In genomic region chr5:151067632-151068031, GRCh38 we compare ENCODE assay signal across 12 cellular contexts. TPM values are rescaled to one million over a fixed set of nuclear protein-coding genes. Genes with fewer than 3 reads are reported as not detected.
A peak's percentile ranks its signal among the peaks of the same experiment; 100 is the strongest.
DNase-seq lines count a peak whose midpoint lies in the region; ATAC-seq and TF ChIP-seq lines count a peak whose summit lies in the region.
"Had no signal": no experiment of that assay in that cellular context is flagged by ENCODE, and none has a peak within 500 bp of the region (broad histone marks: within the 10 kb centered on the region; RNA-seq: fewer than 3 reads in every experiment).

No MANE protein-coding gene starts in this region.

- no peaks in the 10 kb centered on the region for H3K9me3 ChIP-seq in lower lobe of right lung
- H3K9me3 ChIP-seq in suprapubic skin, result no peaks in the 10 kb centered on the region

- H3K36me3 ChIP-seq in lower lobe of right lung (peaks cover 34% of the 10 kb centered on the region), suprapubic skin (peaks cover 18% of the 10 kb centered on the region)

- no peak for TF ChIP-seq POLR2A in suprapubic skin (IDR thresholded peaks at IDR 0.05)

- H3K36me3 Mint-ChIP-seq in activated naive CD4-positive, alpha-beta T cell treated with anti-CD3 and anti-CD28 coated beads for 36 hours (ENCODE audit: low read depth), result peaks cover 47% of the 10 kb centered on the region
- peaks cover 59% of the 10 kb centered on the region for H3K36me3 Mint-ChIP-seq in activated CD8-positive, alpha-beta T cell treated with anti-CD3 and anti-CD28 coated beads for 36 hours (ENCODE audit: low read depth)

- POLR2A ChIA-PET in activated CD8-positive, alpha-beta T cell treated with anti-CD3 and anti-CD28 coated beads for 36 hours (lab: Charles Lee), result interaction anchor here (1.2 to 2.5 kb wide), 6 partner anchors 8 to 82 kb away, joined by 3 to 12 read pairs (median 5); no protein-coding TSS in a partner anchor

- no peaks in the 10 kb centered on the region for H3K27me3 Mint-ChIP-seq in activated naive CD4-positive, alpha-beta T cell treated with anti-CD3 and anti-CD28 coated beads for 36 hours (ENCODE audit: low read depth)
- no peaks in the 10 kb centered on the region for H3K27me3 Mint-ChIP-seq in activated CD8-positive, alpha-beta T cell treated with anti-CD3 and anti-CD28 coated beads for 36 hours

- H3K27ac Mint-ChIP-seq in activated naive CD4-positive, alpha-beta T cell treated with anti-CD3 and anti-CD28 coated beads for 36 hours, result peak overlapping the region; percentile 24
- peak overlapping the region; percentile 85 for H3K27ac Mint-ChIP-seq in activated CD8-positive, alpha-beta T cell treated with anti-CD3 and anti-CD28 coated beads for 36 hours

- H3K4me3 Mint-ChIP-seq in activated naive CD4-positive, alpha-beta T cell treated with anti-CD3 and anti-CD28 coated beads for 36 hours, result no peak overlapping the region
- H3K4me3 Mint-ChIP-seq in activated CD8-positive, alpha-beta T cell treated with anti-CD3 and anti-CD28 coated beads for 36 hours, result peak overlapping the region; percentile 23

- H3K4me1 ChIP-seq in lower lobe of right lung, result peaks cover 83% of the 10 kb centered on the region
- peaks cover 58% of the 10 kb centered on the region for H3K4me1 ChIP-seq in suprapubic skin

- intact Hi-C loops in activated naive CD4-positive, alpha-beta T cell treated with anti-CD3 and anti-CD28 coated beads for 36 hours (cut with micrococcal nuclease), result no loop called here
- intact Hi-C loops in activated CD8-positive, alpha-beta T cell treated with anti-CD3 and anti-CD28 coated beads for 36 hours (cut with micrococcal nuclease), result loop anchor here (5.0 kb wide), 1 partner anchor 45 kb away; no protein-coding TSS in a partner anchor
- intact Hi-C loops in lower lobe of right lung (cut with DNase I), result no loop called here

- ATAC-seq in activated CD8-positive, alpha-beta T cell treated with anti-CD3 and anti-CD28 coated beads for 36 hours, result no peak
- ATAC-seq in lower lobe of right lung, result no peak
- no peak for ATAC-seq in HG02798 (IDR thresholded peaks at IDR 0.05; ENCODE audit: poor library complexity, unreplicated experiment)
- ATAC-seq: left colon had no signal

- no peak for TF ChIP-seq EP300 in suprapubic skin (IDR thresholded peaks at IDR 0.05)

- H3K4me3 ChIP-seq in lower lobe of right lung (no peak overlapping the region), suprapubic skin (no peak overlapping the region)

- CTCF ChIA-PET in activated naive CD4-positive, alpha-beta T cell treated with anti-CD3 and anti-CD28 coated beads for 36 hours (lab: Charles Lee), result interaction anchor here (1.2 kb wide), 1 partner anchor 18 kb away, joined by 3 read pairs; no protein-coding TSS in a partner anchor
- CTCF ChIA-PET in activated CD8-positive, alpha-beta T cell treated with anti-CD3 and anti-CD28 coated beads for 36 hours (lab: Charles Lee), result interaction anchor here (1.5 to 3.5 kb wide), 5 partner anchors 8 to 50 kb away, joined by 3 to 27 read pairs (median 5); no protein-coding TSS in a partner anchor

- H3K4me1 Mint-ChIP-seq in activated naive CD4-positive, alpha-beta T cell treated with anti-CD3 and anti-CD28 coated beads for 36 hours (ENCODE audit: low read depth), result peaks cover 96% of the 10 kb centered on the region
- H3K4me1 Mint-ChIP-seq in activated CD8-positive, alpha-beta T cell treated with anti-CD3 and anti-CD28 coated beads for 36 hours (ENCODE audit: low read depth), result peaks cover 98% of the 10 kb centered on the region

- TF ChIP-seq CTCF in activated CD8-positive, alpha-beta T cell treated with anti-CD3 and anti-CD28 coated beads for 36 hours (IDR thresholded peaks at IDR 0.05), result no peak
- TF ChIP-seq CTCF in lower lobe of right lung (IDR thresholded peaks at IDR 0.05) (no peak), suprapubic skin (IDR thresholded peaks at IDR 0.05) (no peak)

- no peaks in the 10 kb centered on the region for H3K9me3 Mint-ChIP-seq in activated naive CD4-positive, alpha-beta T cell treated with anti-CD3 and anti-CD28 coated beads for 36 hours
- H3K9me3 Mint-ChIP-seq in activated CD8-positive, alpha-beta T cell treated with anti-CD3 and anti-CD28 coated beads for 36 hours, result no peaks in the 10 kb centered on the region

- DNase-seq in activated naive CD4-positive, alpha-beta T cell treated with anti-CD3 and anti-CD28 coated beads for 36 hours, result no peak
- no peak for DNase-seq in activated naive CD4-positive, alpha-beta T cell treated with Interleukin-2 at 50 U/mL for 16 hours
- DNase-seq in activated CD8-positive, alpha-beta T cell treated with anti-CD3 and anti-CD28 coated beads for 36 hours, result no peak
- no peak for DNase-seq in lower lobe of right lung
- DNase-seq in suprapubic skin (ENCODE audit: low spot score in 2 of 2), result no peak
- DNase-seq in NCI-H510A (lab: John Stamatoyannopoulos, UW), result no peak
- no peak for DNase-seq in amniotic stem cell (lab: John Stamatoyannopoulos, UW)
- DNase-seq: ACHN, left colon, OCI-M1, right cardiac atrium had no signal

- WGBS in suprapubic skin, result 80% methylated on average over 10 of the region's 10 CpGs

- H3K27ac ChIP-seq in lower lobe of right lung (peak overlapping the region; percentile 41), suprapubic skin (peak overlapping the region; percentile 13)

- no peaks in the 10 kb centered on the region for H3K27me3 ChIP-seq in lower lobe of right lung (ENCODE audit: low read depth)
- H3K27me3 ChIP-seq in suprapubic skin, result no peaks in the 10 kb centered on the region

RNA-seq across cellular contexts. Expression of gene TNIP1, which starts 13.2 kb away (rescaled TPM):
- total RNA-seq in activated naive CD4-positive, alpha-beta T cell treated with anti-CD3 and anti-CD28 coated beads for 36 hours, result 100 to 1,000 TPM; 238 to 263 TPM
- total RNA-seq in activated CD8-positive, alpha-beta T cell treated with anti-CD3 and anti-CD28 coated beads for 36 hours, result 100 to 1,000 TPM; 222 TPM
- 99.6 TPM for total RNA-seq in lower lobe of right lung
- 10 to 100 TPM; 47.5 to 94.7 (median 70.9) TPM for total RNA-seq in suprapubic skin

RNA-seq across cellular contexts. Expression of gene GPX3, which starts 47.2 kb away (rescaled TPM):
- not detected for total RNA-seq in activated naive CD4-positive, alpha-beta T cell treated with anti-CD3 and anti-CD28 coated beads for 36 hours
- not detected for total RNA-seq in activated CD8-positive, alpha-beta T cell treated with anti-CD3 and anti-CD28 coated beads for 36 hours
- total RNA-seq in lower lobe of right lung (855 TPM), suprapubic skin (100 to 1,000 TPM; 242 to 601 (median 378) TPM)

Comparison
In these comparisons a context has a peak if more than half of its experiments do, and no peak if none do; other contexts are left out.
1. RNA of gene GPX3, which starts 47.2 kb away (total RNA-seq): 855 TPM in lower lobe of right lung (single experiment) and 242 to 601 TPM in suprapubic skin; not detected in activated CD8-positive, alpha-beta T cell treated with anti-CD3 and anti-CD28 coated beads for 36 hours and not detected in activated naive CD4-positive, alpha-beta T cell treated with anti-CD3 and anti-CD28 coated beads for 36 hours; every median in the first group is over 100 times any median in the second.